ENCODE assay signal across 8 cellular contexts in genomic region chr9:123997665-123998277, GRCh38. TPM values are rescaled to one million over a fixed set of nuclear protein-coding genes. Genes with fewer than 3 reads are reported as not detected.
A peak's percentile ranks its signal among the peaks of the same experiment; 100 is the strongest.
DNase-seq lines count a peak whose midpoint lies in the region; ATAC-seq, FAIRE-seq and TF ChIP-seq lines count a peak whose summit lies in the region.

No MANE protein-coding gene starts in this region.

- no peak overlapping the region for H3K9ac ChIP-seq in SK-N-SH

- ATAC-seq in SK-N-SH treated with all-trans-retinoic acid at 6 μM for 48 hours, result peak; percentile 62
- ATAC-seq in HG03095 (IDR thresholded peaks at IDR 0.05; ENCODE audit: unreplicated experiment), result peak; percentile 61
- peak; percentile 58 for ATAC-seq in activated naive CD8-positive, alpha-beta T cell treated with anti-CD3 and anti-CD28 coated beads, Interleukin-2, amount 50 U/mL, for 24 hours
- peak; percentile 70 for ATAC-seq in naive thymus-derived CD4-positive, alpha-beta T cell

- CTCF ChIA-PET in SK-N-SH (lab: Yijun Ruan, JAX), result interaction anchor here (0.7 to 1.5 kb wide), 4 partner anchors 8 to 610 kb away, joined by 3 to 4 read pairs (median 4); no protein-coding TSS in a partner anchor
- CTCF ChIA-PET in naive thymus-derived CD4-positive, alpha-beta T cell (lab: Charles Lee), result no interaction called here

- H3K9me2 ChIP-seq in SK-N-SH, result no peaks in the 10 kb centered on the region

- no peaks in the 10 kb centered on the region for H3K9me3 Mint-ChIP-seq in activated naive CD8-positive, alpha-beta T cell treated with anti-CD3 and anti-CD28 coated beads, Interleukin-2, amount 50 U/mL, for 24 hours
- peaks cover 0 to 4% (median 0%) of the 10 kb centered on the region in 11 donors for H3K9me3 Mint-ChIP-seq in naive thymus-derived CD4-positive, alpha-beta T cell

- peak overlapping the region; percentile 50 for H3K4me3 Mint-ChIP-seq in activated naive CD8-positive, alpha-beta T cell treated with anti-CD3 and anti-CD28 coated beads, Interleukin-2, amount 50 U/mL, for 24 hours
- H3K4me3 Mint-ChIP-seq in naive thymus-derived CD4-positive, alpha-beta T cell, result peak overlapping the region in 9 of 10 donors; percentile 45 to 97 (median 77)

- no peak overlapping the region for H3K27ac ChIP-seq in SK-N-SH (ENCODE audit: low read depth in 2 of 2, low read length in 1 of 2)
- no peak overlapping the region for H3K27ac ChIP-seq in naive thymus-derived CD4-positive, alpha-beta T cell (ENCODE audit: low read depth, low read length)

- H3K4me3 ChIP-seq in SK-N-SH (ENCODE audit: low read depth in 2 of 2, low read length in 1 of 2), result no peak overlapping the region
- H3K4me3 ChIP-seq in naive thymus-derived CD4-positive, alpha-beta T cell (ENCODE audit: low read length), result no peak overlapping the region

- TF ChIP-seq EP300 in SK-N-SH (IDR thresholded peaks at IDR 0.05; ENCODE audit: borderline replicate concordance in 1 of 2, low read depth in 1 of 2, low read length in 1 of 2), result no peak

- H3K79me2 ChIP-seq in SK-N-SH (ENCODE audit: insufficient read depth), result no peaks in the 10 kb centered on the region

- DNase-seq in SK-N-SH, result no peak
- peak; percentile 63 for DNase-seq in activated naive CD8-positive, alpha-beta T cell treated with anti-CD3 and anti-CD28 coated beads, Interleukin-2, amount 50 U/mL, for 24 hours
- DNase-seq in naive thymus-derived CD4-positive, alpha-beta T cell, result peak in 1 of 9 donors; percentile 53
- no peak for DNase-seq in HuH-7 (ENCODE audit: low spot score)
- DNase-seq in DMS79 treated with DMSO at 0.1 percent for 48 hours (lab: John Stamatoyannopoulos, UW), result no peak
- no peak for DNase-seq in urothelium cell line (ENCODE audit: low spot score)

- intact Hi-C loops in naive thymus-derived CD4-positive, alpha-beta T cell (cut with micrococcal nuclease), result loop anchor here in 1 of 2 donors (5.0 kb wide), 1 partner anchor 455 kb away; no protein-coding TSS in a partner anchor

- 17% methylated on average over 14 of the region's 15 CpGs for WGBS in SK-N-SH (ENCODE audit: low lambda C conversion rate)

- peaks cover 86% of the 10 kb centered on the region for H3K27me3 ChIP-seq in SK-N-SH (ENCODE audit: insufficient read depth)
- H3K27me3 ChIP-seq in naive thymus-derived CD4-positive, alpha-beta T cell (ENCODE audit: control insufficient read depth in 2 of 2, insufficient read depth in 2 of 2, low read length in 2 of 2), result peaks cover 11 to 24% of the 10 kb centered on the region in 2 donors

- H4K20me1 ChIP-seq in SK-N-SH (ENCODE audit: insufficient read depth), result no peaks in the 10 kb centered on the region

- peak overlapping the region; percentile 65 for H3K27ac Mint-ChIP-seq in activated naive CD8-positive, alpha-beta T cell treated with anti-CD3 and anti-CD28 coated beads, Interleukin-2, amount 50 U/mL, for 24 hours
- peak overlapping the region in 1 of 9 donors; percentile 70 for H3K27ac Mint-ChIP-seq in naive thymus-derived CD4-positive, alpha-beta T cell

- H3K4me2 ChIP-seq in SK-N-SH, result no peak overlapping the region

- FAIRE-seq in urothelium cell line (lab: Jason Lieb, UNC), result no peak

- H3K4me1 ChIP-seq in SK-N-SH (ENCODE audit: control insufficient read depth in 1 of 2, insufficient read depth in 2 of 2, low read depth in 1 of 2, low read length in 1 of 2), result peaks cover 0 to 2% of the 10 kb centered on the region in 2 experiments; a peak in 1 of 4 replicates
- H3K4me1 ChIP-seq in naive thymus-derived CD4-positive, alpha-beta T cell (ENCODE audit: control insufficient read depth in 2 of 2, insufficient read depth in 2 of 2, low read length in 2 of 2), result peaks cover 0 to 27% of the 10 kb centered on the region in 2 donors

- H3K36me3 ChIP-seq in SK-N-SH (replicated peaks in 1 of 2; ENCODE audit: control insufficient read depth in 1 of 2, insufficient read depth in 2 of 2, low read length in 1 of 2), result no peaks in the 10 kb centered on the region
- no peaks in the 10 kb centered on the region for H3K36me3 ChIP-seq in naive thymus-derived CD4-positive, alpha-beta T cell (ENCODE audit: control insufficient read depth in 2 of 3, insufficient read depth in 3 of 3, low read length in 3 of 3)

- H3K27me3 Mint-ChIP-seq in activated naive CD8-positive, alpha-beta T cell treated with anti-CD3 and anti-CD28 coated beads, Interleukin-2, amount 50 U/mL, for 24 hours, result peaks cover 80% of the 10 kb centered on the region
- H3K27me3 Mint-ChIP-seq in naive thymus-derived CD4-positive, alpha-beta T cell, result peaks cover 76 to 85% (median 84%) of the 10 kb centered on the region in 5 donors

- H3K4me1 Mint-ChIP-seq in activated naive CD8-positive, alpha-beta T cell treated with anti-CD3 and anti-CD28 coated beads, Interleukin-2, amount 50 U/mL, for 24 hours, result peaks cover 38% of the 10 kb centered on the region
- peaks cover 24 to 38% (median 31%) of the 10 kb centered on the region in 7 donors for H3K4me1 Mint-ChIP-seq in naive thymus-derived CD4-positive, alpha-beta T cell

- H3K9me3 ChIP-seq in SK-N-SH, result no peaks in the 10 kb centered on the region
- H3K9me3 ChIP-seq in naive thymus-derived CD4-positive, alpha-beta T cell (ENCODE audit: control insufficient read depth in 2 of 3, low read length in 3 of 3), result no peaks in the 10 kb centered on the region

- TF ChIP-seq CTCF in SK-N-SH (IDR thresholded peaks at IDR 0.05), result no peak

- POLR2A ChIA-PET in SK-N-SH (lab: Yijun Ruan, JAX), result no interaction called here
- POLR2A ChIA-PET in naive thymus-derived CD4-positive, alpha-beta T cell (lab: Charles Lee), result no interaction called here

- no peaks in the 10 kb centered on the region for H3F3A ChIP-seq in SK-N-SH (replicated peaks; ENCODE audit: insufficient read depth)

- H3K36me3 Mint-ChIP-seq in activated naive CD8-positive, alpha-beta T cell treated with anti-CD3 and anti-CD28 coated beads, Interleukin-2, amount 50 U/mL, for 24 hours (ENCODE audit: low read depth), result no peaks in the 10 kb centered on the region
- peaks cover 0 to 10% (median 0%) of the 10 kb centered on the region in 5 donors for H3K36me3 Mint-ChIP-seq in naive thymus-derived CD4-positive, alpha-beta T cell

- H2AFZ ChIP-seq in SK-N-SH (ENCODE audit: low read depth), result no peak overlapping the region

- TF ChIP-seq RAD21 in SK-N-SH (IDR thresholded peaks at IDR 0.05; ENCODE audit: low read length), result no peak

TF ChIP-seq in SK-N-SH treated with all-trans-retinoic acid at 6 μM for 48 hours, 23 proteins besides CTCF, POLR2A, EP300 and RAD21 (continues in another document):
- TF ChIP-seq PPARA (CRISPR knock-in tag; IDR thresholded peaks at IDR 0.05; ENCODE audit: borderline replicate concordance) (no peak), ZFP30 (CRISPR knock-in tag; IDR thresholded peaks at IDR 0.05) (no peak), ISL1 (CRISPR knock-in tag; IDR thresholded peaks at IDR 0.05) (no peak), BACH2 (CRISPR knock-in tag; IDR thresholded peaks at IDR 0.05; ENCODE audit: borderline replicate concordance) (no peak), ZNF565 (CRISPR knock-in tag; conservative IDR thresholded peaks at IDR 0.05; ENCODE audit: low read depth) (no peak), ZNF70 (CRISPR knock-in tag; IDR thresholded peaks at IDR 0.05) (no peak), CREB5 (CRISPR knock-in tag; IDR thresholded peaks at IDR 0.05; ENCODE audit: low read depth) (no peak), ZC3H10 (CRISPR knock-in tag; IDR thresholded peaks at IDR 0.05) (no peak)

TF ChIP-seq in SK-N-SH, 30 proteins besides CTCF, POLR2A, EP300 and RAD21:
- TF ChIP-seq TCF12 (IDR thresholded peaks at IDR 0.05) (no peak), FOXJ3 (CRISPR knock-in tag; IDR thresholded peaks at IDR 0.05) (no peak), TAF1 (IDR thresholded peaks at IDR 0.05; ENCODE audit: borderline replicate concordance, low read depth, low read length) (no peak), NFIC (IDR thresholded peaks at IDR 0.05; ENCODE audit: borderline replicate concordance) (no peak), MXI1 (IDR thresholded peaks at IDR 0.05; ENCODE audit: low read depth, low read length) (no peak), NRF1 (IDR thresholded peaks at IDR 0.05; ENCODE audit: low read depth, low read length) (no peak)
TF ChIP-seq in SK-N-SH: peak in this region for 0.

RNA-seq across cellular contexts. Expression of gene LHX2, which starts 13.8 kb away (rescaled TPM):
- not detected in 2 replicates for polyA plus RNA-seq in SK-N-SH (2012; rRNA removed)
- polyA plus RNA-seq in SK-N-SH (2012; cell fraction: cytosol; rRNA removed), result 0.03 TPM in 1 of 2 replicates, not detected in the other
- not detected in 2 replicates for polyA plus RNA-seq in SK-N-SH (2012; cell fraction: nucleus; rRNA removed)
- not detected for total RNA-seq in naive thymus-derived CD4-positive, alpha-beta T cell
- polyA plus RNA-seq in naive thymus-derived CD4-positive, alpha-beta T cell, result not detected
